ENCODE assay signal across 10 cellular contexts in the genomic region with DNA sequence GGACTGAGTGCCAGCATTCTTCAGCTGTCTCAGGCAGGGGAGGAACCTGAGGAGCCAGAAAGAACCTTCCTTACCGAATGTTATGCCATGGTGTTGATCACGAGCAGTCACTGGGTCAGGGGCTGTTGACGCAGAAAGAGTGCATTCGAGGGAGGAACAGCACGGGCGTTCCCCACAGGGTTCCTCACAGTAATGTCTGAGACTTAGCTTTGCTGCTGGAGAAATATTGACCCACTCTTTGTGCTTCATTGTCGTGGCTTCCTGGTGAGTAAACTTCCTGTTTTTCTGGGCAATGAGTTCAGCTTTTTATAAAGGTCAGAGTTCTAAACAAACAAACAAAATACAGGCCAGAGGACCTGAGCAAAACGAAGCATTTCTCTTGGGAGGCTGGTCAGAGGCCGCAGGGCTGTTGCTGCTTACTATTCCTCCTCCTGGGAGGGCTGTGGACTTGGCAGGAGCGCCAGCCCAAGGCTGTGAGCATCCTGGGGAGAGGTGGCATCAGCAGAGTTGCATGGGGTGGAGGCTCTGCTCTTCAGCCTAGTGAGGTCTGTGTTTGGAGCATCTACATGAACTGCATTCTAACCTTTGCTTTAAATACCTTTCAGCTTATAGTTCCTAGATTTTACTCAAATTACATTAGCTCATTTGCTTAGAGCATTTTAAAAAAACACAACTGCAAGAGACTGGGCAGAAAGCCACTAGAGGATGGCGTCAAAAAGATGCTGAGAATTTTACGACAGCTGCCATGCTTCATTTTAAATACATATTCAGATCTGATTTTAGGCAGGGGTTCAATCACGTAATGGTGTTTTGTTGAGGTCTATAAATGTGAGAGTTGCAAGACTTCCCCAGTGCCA.
DNase-seq lines count a peak whose midpoint lies in the region; ATAC-seq, FAIRE-seq and TF ChIP-seq lines count a peak whose summit lies in the region.
"Had no signal": no experiment of that assay in that cellular context is flagged by ENCODE, and none has a peak within 500 bp of the region (broad histone marks: within the 10 kb centered on the region; RNA-seq: fewer than 3 reads in every experiment).

No MANE protein-coding gene starts in this region.

- H3K27me3 Mint-ChIP-seq in effector memory CD8-positive, alpha-beta T cell, result no peaks in the 10 kb centered on the region

- H3K27ac ChIP-seq in prostate gland, result peak overlapping the region; percentile 28 to 39

- H3K4me3 Mint-ChIP-seq in effector memory CD8-positive, alpha-beta T cell, result peak overlapping the region; percentile 9 to 60

- intact Hi-C loops in prostate gland (cut with DNase I), result no loop called here

- peaks cover 15% of the 10 kb centered on the region for H3K36me3 Mint-ChIP-seq in effector memory CD8-positive, alpha-beta T cell (ENCODE audit: insufficient read depth)

- 44% methylated on average over 13 of the region's 13 CpGs for WGBS in prostate gland

- H3K4me1 ChIP-seq in prostate gland (replicated peaks), result no peaks in the 10 kb centered on the region

- no peaks in the 10 kb centered on the region for H3K9me3 ChIP-seq in prostate gland

- no peaks in the 10 kb centered on the region for H3K36me3 ChIP-seq in prostate gland

- no peak for TF ChIP-seq CTCF in prostate gland (IDR thresholded peaks at IDR 0.05)

- no peak for FAIRE-seq in GM12892 (lab: Jason Lieb, UNC)
- FAIRE-seq: islet of Langerhans had no signal

- H3K27ac Mint-ChIP-seq in effector memory CD8-positive, alpha-beta T cell, result peak overlapping the region; percentile 73 to 94

- peak; percentile 16 for DNase-seq in NCI-H1092 treated with DMSO at 0.1 percent for 48 hours (lab: John Stamatoyannopoulos, UW)
- DNase-seq in NCI-H1092 (lab: John Stamatoyannopoulos, UW), result no peak
- peak; percentile 61 for DNase-seq in NCI-H748 treated with DMSO at 0.1 percent for 48 hours (lab: John Stamatoyannopoulos, UW)
- no peak for DNase-seq in effector memory CD8-positive, alpha-beta T cell
- DNase-seq in prostate gland (ENCODE audit: low spot score), result no peak
- no peak for DNase-seq in amniotic stem cell (lab: John Stamatoyannopoulos, UW)
- no peak for DNase-seq in GM12892 (ENCODE audit: insufficient read length)
- DNase-seq: activated CD8-positive, alpha-beta memory T cell treated with anti-CD3 and anti-CD28 coated beads, Interleukin-2, amount 50 U/mL, for 4 hours had no signal

- H3K9me3 Mint-ChIP-seq in effector memory CD8-positive, alpha-beta T cell, result no peaks in the 10 kb centered on the region

- H3K27me3 ChIP-seq in prostate gland (replicated peaks; ENCODE audit: insufficient read depth), result no peaks in the 10 kb centered on the region

- TF ChIP-seq POLR2A in prostate gland (IDR thresholded peaks at IDR 0.05) (no peak), GM12892 (IDR thresholded peaks at IDR 0.05; ENCODE audit: low read depth, low read length) (no peak)

- no peak overlapping the region for H3K4me3 ChIP-seq in prostate gland

- ATAC-seq in effector memory CD8-positive, alpha-beta T cell (replicated peaks), result peak; percentile 87
- ATAC-seq in HG03280 (IDR thresholded peaks at IDR 0.05; ENCODE audit: unreplicated experiment), result no peak

- peaks cover 16 to 23% of the 10 kb centered on the region in 2 donors for H3K4me1 Mint-ChIP-seq in effector memory CD8-positive, alpha-beta T cell (ENCODE audit: low read depth in 2 of 2)

Comparison
In these comparisons a context has a peak if more than half of its experiments do, and no peak if none do; other contexts are left out.
1. DNase-seq: peak in NCI-H1092 treated with DMSO at 0.1 percent for 48 hours (single experiment) and NCI-H748 treated with DMSO at 0.1 percent for 48 hours (single experiment); none in NCI-H1092 (single experiment), effector memory CD8-positive, alpha-beta T cell (0 of 3), prostate gland (single experiment), amniotic stem cell (single experiment) and GM12892 (single experiment).